ENCODE assay signal across 18 cellular contexts in genomic region chr13:92487238-92487637, GRCh38.
DNase-seq lines count a peak whose midpoint lies in the region; ATAC-seq, FAIRE-seq and TF ChIP-seq lines count a peak whose summit lies in the region.
"Had no signal": no experiment of that assay in that cellular context is flagged by ENCODE, and none has a peak within 500 bp of the region (broad histone marks: within the 10 kb centered on the region; RNA-seq: fewer than 3 reads in every experiment).

No MANE protein-coding gene starts in this region.

- peaks cover 6% of the 10 kb centered on the region; the same call in 1 of the 2 replicates for H3K9me3 ChIP-seq in K562 (replicated peaks; ENCODE audit: control insufficient read depth, insufficient read depth, low read depth, low read length)
- H3K9me3 ChIP-seq: Caco-2 had no signal

- DNase-seq in NCI-H69 (lab: John Stamatoyannopoulos, UW): peak; percentile 30
- no peak for DNase-seq in K562 (ENCODE audit: extremely low read depth in 1 of 4, low spot score in 3 of 4)
- peak; percentile 6 for DNase-seq in kidney tubule cell (ENCODE audit: low spot score)
- no peak for DNase-seq in DMS114 treated with DMSO at 0.1 percent for 48 hours (lab: John Stamatoyannopoulos, UW; ENCODE audit: unreplicated experiment)
- no peak for DNase-seq in NCI-H524 (lab: John Stamatoyannopoulos, UW)
- DNase-seq in mesenteric fat pad (ENCODE audit: low spot score): no peak
- DNase-seq: AML-193; Caco-2; CD4-positive, alpha-beta T cell; DMS153; DMS79; GDM1; GOT3; H9 had no signal

- FAIRE-seq in K562 (lab: Jason Lieb, UNC): no peak
- FAIRE-seq: A204.1, D721Med had no signal

- CTCF ChIA-PET in K562 (lab: Yijun Ruan, JAX; ENCODE audit: low intra/inter-chr PET ratio): no interaction called here

- no peaks in the 10 kb centered on the region for H3K79me2 ChIP-seq in K562 (ENCODE audit: control insufficient read depth, insufficient read depth, low read length)

- TF ChIP-seq RAD21 in K562 (CRISPR knock-in tag; conservative IDR thresholded peaks at IDR 0.05 in 1 of 2, IDR thresholded peaks at IDR 0.05 in 1 of 2): no peak

- no peaks in the 10 kb centered on the region for H3K9me1 ChIP-seq in K562 (ENCODE audit: control insufficient read depth, insufficient read depth, low read length)

- no peaks in the 10 kb centered on the region for H4K20me1 ChIP-seq in K562 (replicated peaks; ENCODE audit: control insufficient read depth, insufficient read depth, low read length)

- intact Hi-C loops in K562 (cut with micrococcal nuclease): no loop called here

- no peak overlapping the region for H3K27ac ChIP-seq in K562 (ENCODE audit: extremely low read depth, low read depth, low read length)
- H3K27ac ChIP-seq: C4-2B had no signal

- in situ Hi-C loops in K562 (cut with MboI): no loop called here

- no peak for TF ChIP-seq EP300 in K562 (IDR thresholded peaks at IDR 0.05; ENCODE audit: low read length)

- TF ChIP-seq POLR2A in K562 (conservative IDR thresholded peaks at IDR 0.05): no peak
- no peak for TF ChIP-seq POLR2A in GM18505 (IDR thresholded peaks at IDR 0.05; ENCODE audit: borderline replicate concordance, extremely low read depth, insufficient read depth, insufficient read length)

- no TSS peak for BruUV-seq in K562 (replicated peaks; lab: Mats Ljungman, UMichigan)

- H3K4me3 ChIP-seq in K562: no peak overlapping the region

- POLR2A ChIA-PET in K562 (lab: Yijun Ruan, JAX): no interaction called here

- no peak overlapping the region for H2AFZ ChIP-seq in K562 (ENCODE audit: low read depth, low read length)

- TF ChIP-seq CTCF in K562 (IDR thresholded peaks at IDR 0.05 in 2 of 3, conservative IDR thresholded peaks at IDR 0.05 in 1 of 3; ENCODE audit: insufficient read depth in 2 of 3, low read depth in 1 of 3, low read length in 3 of 3): no peak

- H3K4me1 ChIP-seq in K562 (replicated peaks in 1 of 2; ENCODE audit: control insufficient read depth in 2 of 2, insufficient read depth in 2 of 2, low read length in 2 of 2): no peaks in the 10 kb centered on the region
- H3K4me1 ChIP-seq: Caco-2 had no signal

- no peak overlapping the region for H3K9ac ChIP-seq in K562 (ENCODE audit: insufficient read depth in 1 of 2, low read depth in 2 of 2, low read length in 2 of 2)

- ATAC-seq in K562 (no peak), GM18505 (IDR thresholded peaks at IDR 0.05; ENCODE audit: unreplicated experiment) (no peak)

- no peaks in the 10 kb centered on the region for H3K36me3 ChIP-seq in K562 (ENCODE audit: control insufficient read depth, insufficient read depth, low read length)

- H3K4me2 ChIP-seq in K562 (ENCODE audit: insufficient read depth, low read length): no peak overlapping the region

- H3K27me3 ChIP-seq in K562 (ENCODE audit: control insufficient read depth in 2 of 2, insufficient read depth in 2 of 2, low read length in 2 of 2): no peaks in the 10 kb centered on the region

TF ChIP-seq in K562, 482 proteins besides CTCF, POLR2A, EP300 and RAD21 (continues in another document):
- no peak for TF ChIP-seq ZNF311 (CRISPR knock-in tag; IDR thresholded peaks at IDR 0.05)
- no peak for TF ChIP-seq FOXA1 (IDR thresholded peaks at IDR 0.05; ENCODE audit: borderline replicate concordance)
- TF ChIP-seq ZNF668 (CRISPR knock-in tag; IDR thresholded peaks at IDR 0.05): no peak
- no peak for TF ChIP-seq ZNF165 (CRISPR knock-in tag; IDR thresholded peaks at IDR 0.05; ENCODE audit: borderline replicate concordance)
- TF ChIP-seq NFE2L1 (tag; IDR thresholded peaks at IDR 0.05; ENCODE audit: borderline replicate concordance, low read depth): peak; percentile 57; the same call in 1 of the 2 replicates
- peak; percentile 11; the same call in 1 of the 2 replicates for TF ChIP-seq ZNF316 (IDR thresholded peaks at IDR 0.05)
- TF ChIP-seq, protein P1, sequence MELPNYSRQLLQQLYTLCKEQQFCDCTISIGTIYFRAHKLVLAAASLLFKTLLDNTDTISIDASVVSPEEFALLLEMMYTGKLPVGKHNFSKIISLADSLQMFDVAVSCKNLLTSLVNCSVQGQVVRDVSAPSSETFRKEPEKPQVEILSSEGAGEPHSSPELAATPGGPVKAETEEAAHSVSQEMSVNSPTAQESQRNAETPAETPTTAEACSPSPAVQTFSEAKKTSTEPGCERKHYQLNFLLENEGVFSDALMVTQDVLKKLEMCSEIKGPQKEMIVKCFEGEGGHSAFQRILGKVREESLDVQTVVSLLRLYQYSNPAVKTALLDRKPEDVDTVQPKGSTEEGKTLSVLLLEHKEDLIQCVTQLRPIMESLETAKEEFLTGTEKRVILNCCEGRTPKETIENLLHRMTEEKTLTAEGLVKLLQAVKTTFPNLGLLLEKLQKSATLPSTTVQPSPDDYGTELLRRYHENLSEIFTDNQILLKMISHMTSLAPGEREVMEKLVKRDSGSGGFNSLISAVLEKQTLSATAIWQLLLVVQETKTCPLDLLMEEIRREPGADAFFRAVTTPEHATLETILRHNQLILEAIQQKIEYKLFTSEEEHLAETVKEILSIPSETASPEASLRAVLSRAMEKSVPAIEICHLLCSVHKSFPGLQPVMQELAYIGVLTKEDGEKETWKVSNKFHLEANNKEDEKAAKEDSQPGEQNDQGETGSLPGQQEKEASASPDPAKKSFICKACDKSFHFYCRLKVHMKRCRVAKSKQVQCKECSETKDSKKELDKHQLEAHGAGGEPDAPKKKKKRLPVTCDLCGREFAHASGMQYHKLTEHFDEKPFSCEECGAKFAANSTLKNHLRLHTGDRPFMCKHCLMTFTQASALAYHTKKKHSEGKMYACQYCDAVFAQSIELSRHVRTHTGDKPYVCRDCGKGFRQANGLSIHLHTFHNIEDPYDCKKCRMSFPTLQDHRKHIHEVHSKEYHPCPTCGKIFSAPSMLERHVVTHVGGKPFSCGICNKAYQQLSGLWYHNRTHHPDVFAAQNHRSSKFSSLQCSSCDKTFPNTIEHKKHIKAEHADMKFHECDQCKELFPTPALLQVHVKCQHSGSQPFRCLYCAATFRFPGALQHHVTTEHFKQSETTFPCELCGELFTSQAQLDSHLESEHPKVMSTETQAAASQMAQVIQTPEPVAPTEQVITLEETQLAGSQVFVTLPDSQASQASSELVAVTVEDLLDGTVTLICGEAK (IDR thresholded peaks at IDR 0.05): no peak
- TF ChIP-seq, protein P1 (CRISPR knock-in tag; IDR thresholded peaks at IDR 0.05): no peak
- TF ChIP-seq ZFPM2 (CRISPR knock-in tag; IDR thresholded peaks at IDR 0.05): no peak
- no peak for TF ChIP-seq BCOR (IDR thresholded peaks at IDR 0.05)
- no peak for TF ChIP-seq POLR2B (IDR thresholded peaks at IDR 0.05; ENCODE audit: low read depth, partially characterized antibody)

Comparison
In these comparisons a context has a peak if more than half of its experiments do, and no peak if none do; other contexts are left out.
1. DNase-seq: peak in NCI-H69 (single experiment) and kidney tubule cell (single experiment); none in K562 (0 of 4), DMS114 treated with DMSO at 0.1 percent for 48 hours (single experiment), NCI-H524 (0 of 2) and mesenteric fat pad (single experiment).